24 cellular contexts compared by ENCODE assay signal in the genomic region with DNA sequence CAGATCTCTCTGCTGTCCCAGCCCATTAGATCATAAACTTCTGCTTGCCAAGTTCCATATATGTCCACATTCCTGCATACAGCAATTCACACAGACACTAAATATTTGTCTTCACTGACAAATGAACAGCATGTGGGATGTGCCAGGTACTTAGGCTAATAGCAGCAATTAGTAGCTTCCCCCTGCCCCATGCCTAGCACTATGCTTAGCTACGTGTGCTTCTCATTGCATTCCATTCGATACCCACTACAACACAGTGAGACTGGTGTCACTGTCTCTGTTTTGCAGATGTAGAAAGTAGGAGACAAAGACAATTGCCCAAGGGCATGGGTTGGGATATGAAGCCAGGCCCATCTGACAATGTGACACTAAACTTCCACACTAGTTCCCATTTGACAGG.
"Had no signal": no experiment of that assay in that cellular context is flagged by ENCODE, and none has a peak within 500 bp of the region (broad histone marks: within the 10 kb centered on the region; RNA-seq: fewer than 3 reads in every experiment).

No MANE protein-coding gene starts in this region.

- H3K9me3 ChIP-seq: breast epithelium, colonic mucosa, gastroesophageal sphincter, sigmoid colon, thoracic aorta had no signal

- H3K27me3 Mint-ChIP-seq: activated CD4-positive, alpha-beta memory T cell treated with anti-CD3 and anti-CD28 coated beads, Interleukin-2, amount 10 ng/mL, durations not matched to agents 7 days and 5 days; activated naive CD8-positive, alpha-beta T cell treated with anti-CD3 and anti-CD28 coated beads, Interleukin-2, amount 10 ng/mL, durations not matched to agents 7 days and 5 days had no signal

- H3K9me3 Mint-ChIP-seq: activated CD4-positive, alpha-beta memory T cell treated with anti-CD3 and anti-CD28 coated beads, Interleukin-2, amount 10 ng/mL, durations not matched to agents 7 days and 5 days; activated CD4-positive, alpha-beta T cell treated with anti-CD3 and anti-CD28 coated beads, Interleukin-2, amount 10 ng/mL, durations not matched to agents 24 days and 14 days; activated naive CD8-positive, alpha-beta T cell treated with anti-CD3 and anti-CD28 coated beads, Interleukin-2, amount 10 ng/mL, durations not matched to agents 7 days and 5 days; activated T-cell treated with anti-CD3 and anti-CD28 coated beads, Interleukin-2, amount 50 U/mL, for 4 hours; activated T-helper 2 cell treated with anti-CD3 and anti-CD28 coated beads, Interferon-gamma antibody, Interleukin-2, Interleukin-4, amounts not matched to agents 10 μg/mL and 5 μg/mL and 100 μg/mL, durations not matched to agents 14 hours and 24 hours and 36 hours had no signal

- H3K4me3 Mint-ChIP-seq: activated CD4-positive, alpha-beta memory T cell treated with anti-CD3 and anti-CD28 coated beads, Interleukin-2, amount 10 ng/mL, durations not matched to agents 7 days and 5 days; activated CD4-positive, alpha-beta T cell treated with anti-CD3 and anti-CD28 coated beads, Interleukin-2, amount 10 ng/mL, durations not matched to agents 24 days and 14 days; activated naive CD8-positive, alpha-beta T cell treated with anti-CD3 and anti-CD28 coated beads, Interleukin-2, amount 10 ng/mL, durations not matched to agents 7 days and 5 days; activated T-cell treated with anti-CD3 and anti-CD28 coated beads, Interleukin-2, amount 50 U/mL, for 4 hours; neural progenitor cell; stimulated activated naive B cell treated with anti-CD40 and anti-IgM and Interleukin-4, amounts not matched to agents 10 μg/mL and 1 μg/mL and 100 μg/mL, for 72 hours; type B pancreatic cell had no signal

- H3K27ac Mint-ChIP-seq: activated CD4-positive, alpha-beta memory T cell treated with anti-CD3 and anti-CD28 coated beads, Interleukin-2, amount 10 ng/mL, durations not matched to agents 7 days and 5 days; activated CD4-positive, alpha-beta T cell treated with anti-CD3 and anti-CD28 coated beads, Interleukin-2, amount 10 ng/mL, durations not matched to agents 24 days and 14 days; activated naive CD8-positive, alpha-beta T cell treated with anti-CD3 and anti-CD28 coated beads, Interleukin-2, amount 10 ng/mL, durations not matched to agents 7 days and 5 days; activated T-helper 2 cell treated with anti-CD3 and anti-CD28 coated beads, Interferon-gamma antibody, Interleukin-2, Interleukin-4, amounts not matched to agents 10 μg/mL and 5 μg/mL and 100 μg/mL, durations not matched to agents 14 hours and 24 hours and 36 hours; neural progenitor cell; stimulated activated naive B cell treated with anti-CD40 and anti-IgM and Interleukin-4, amounts not matched to agents 10 μg/mL and 1 μg/mL and 100 μg/mL, for 72 hours; type B pancreatic cell had no signal

- H3K27ac ChIP-seq: breast epithelium, colonic mucosa, dorsolateral prefrontal cortex, gastroesophageal sphincter, neural progenitor cell, sigmoid colon, thoracic aorta had no signal

- ATAC-seq: gastroesophageal sphincter; left lobe of liver; naive thymus-derived CD4-positive, alpha-beta T cell; stimulated activated naive B cell treated with anti-CD40 and anti-IgM and Interleukin-4, amounts not matched to agents 10 μg/mL and 1 μg/mL and 100 μg/mL, for 72 hours had no signal

- DNase-seq: activated CD4-positive, alpha-beta memory T cell treated with anti-CD3 and anti-CD28 coated beads, Interleukin-2, amount 10 ng/mL, durations not matched to agents 7 days and 5 days; activated CD4-positive, alpha-beta T cell treated with anti-CD3 and anti-CD28 coated beads, Interleukin-2, amount 10 ng/mL, durations not matched to agents 24 days and 14 days; activated naive CD4-positive, alpha-beta T cell; activated T-cell treated with anti-CD3 and anti-CD28 coated beads, Interleukin-2, amount 50 U/mL, for 4 hours; amniotic stem cell; colonic mucosa; dorsolateral prefrontal cortex; head of caudate nucleus; hypothalamus; kidney; naive thymus-derived CD4-positive, alpha-beta T cell; sigmoid colon; stimulated activated CD4-positive, alpha-beta T cell treated with anti-CD3 and anti-CD28 coated beads, Interleukin-15, amount 100 ng/mL, for 24 hours; stimulated activated CD8-positive, alpha-beta memory T cell treated with anti-CD3 and anti-CD28 coated beads, Interleukin-4, amount 100 ng/mL, for 48 hours; stimulated activated naive B cell treated with anti-CD40 and anti-IgM and Interleukin-4, amounts not matched to agents 10 μg/mL and 1 μg/mL and 100 μg/mL, for 72 hours; T1000 had no signal

- H3K36me3 ChIP-seq: breast epithelium, colonic mucosa, gastroesophageal sphincter, neural progenitor cell, sigmoid colon, thoracic aorta had no signal

- H3K36me3 Mint-ChIP-seq: activated naive CD8-positive, alpha-beta T cell treated with anti-CD3 and anti-CD28 coated beads, Interleukin-2, amount 10 ng/mL, durations not matched to agents 7 days and 5 days; naive thymus-derived CD4-positive, alpha-beta T cell; neural progenitor cell; type B pancreatic cell had no signal

- H3K4me1 Mint-ChIP-seq: neural progenitor cell; stimulated activated naive B cell treated with anti-CD40 and anti-IgM and Interleukin-4, amounts not matched to agents 10 μg/mL and 1 μg/mL and 100 μg/mL, for 72 hours had no signal
